ENCODE assay signal across 11 cellular contexts in genomic region chr20:61387204-61387958, GRCh38.
A peak's percentile ranks its signal among the peaks of the same experiment; 100 is the strongest.
DNase-seq lines count a peak whose midpoint lies in the region; ATAC-seq, FAIRE-seq and TF ChIP-seq lines count a peak whose summit lies in the region.
"Had no signal": no experiment of that assay in that cellular context is flagged by ENCODE, and none has a peak within 500 bp of the region (broad histone marks: within the 10 kb centered on the region; RNA-seq: fewer than 3 reads in every experiment).

No MANE protein-coding gene starts in this region.

- TF ChIP-seq POLR2A in heart left ventricle (IDR thresholded peaks at IDR 0.05) (no peak), upper lobe of left lung (IDR thresholded peaks at IDR 0.05) (no peak), GM12892 (IDR thresholded peaks at IDR 0.05; ENCODE audit: low read depth, low read length) (no peak), vagina (IDR thresholded peaks at IDR 0.05) (no peak)

- no peak overlapping the region for H3K27ac Mint-ChIP-seq in CD14-positive monocyte
- H3K27ac Mint-ChIP-seq: IgD-negative memory B cell had no signal

- no peak overlapping the region for H3K4me3 ChIP-seq in cardiac muscle cell
- no peak overlapping the region for H3K4me3 ChIP-seq in heart left ventricle
- H3K4me3 ChIP-seq in upper lobe of left lung: no peak overlapping the region
- no peak overlapping the region for H3K4me3 ChIP-seq in vagina
- H3K4me3 ChIP-seq: suprapubic skin had no signal

- 21 to 28% (median 25%) methylated on average over 13 of the region's 13 CpGs for WGBS in heart left ventricle, 4 donors
- 16 to 22% methylated on average over 13 of the region's 13 CpGs for WGBS in upper lobe of left lung, 2 donors

- H3K27ac ChIP-seq in cardiac muscle cell: no peak overlapping the region
- H3K27ac ChIP-seq in heart left ventricle: no peak overlapping the region
- H3K27ac ChIP-seq in foreskin keratinocyte: no peak overlapping the region
- no peak overlapping the region for H3K27ac ChIP-seq in upper lobe of left lung
- H3K27ac ChIP-seq in vagina: no peak overlapping the region
- H3K27ac ChIP-seq: suprapubic skin had no signal

- peak; percentile 17 to 42 for DNase-seq in cardiac muscle cell (ENCODE audit: low read depth in 1 of 2, low spot score in 1 of 2)
- no peak for DNase-seq in heart left ventricle
- DNase-seq in RPMI7951 (ENCODE audit: low read depth): peak; percentile 19
- peak; percentile 56 to 69 for DNase-seq in foreskin keratinocyte
- DNase-seq in upper lobe of left lung: peak in 1 of 2 donors; percentile 78
- no peak for DNase-seq in CD14-positive monocyte (ENCODE audit: low spot score)
- no peak for DNase-seq in GM12892 (ENCODE audit: insufficient read length)
- DNase-seq in vagina (ENCODE audit: extremely low spot score in 2 of 2): no peak

- H3K36me3 ChIP-seq in cardiac muscle cell: no peaks in the 10 kb centered on the region
- H3K36me3 ChIP-seq in heart left ventricle: no peaks in the 10 kb centered on the region
- H3K36me3 ChIP-seq in upper lobe of left lung: no peaks in the 10 kb centered on the region
- H3K36me3 ChIP-seq in vagina: no peaks in the 10 kb centered on the region
- H3K36me3 ChIP-seq: suprapubic skin had no signal

- intact Hi-C loops in heart left ventricle (cut with DNase I) (no loop called here), CD14-positive monocyte (cut with micrococcal nuclease) (no loop called here), vagina (cut with DNase I) (no loop called here)

- H3K27me3 ChIP-seq in cardiac muscle cell (no peaks in the 10 kb centered on the region), heart left ventricle (peaks cover 0 to 40% (median 0%) of the 10 kb centered on the region in 9 donors), foreskin keratinocyte (no peaks in the 10 kb centered on the region), upper lobe of left lung (no peaks in the 10 kb centered on the region), vagina (no peaks in the 10 kb centered on the region)

- no peak for FAIRE-seq in GM12892 (lab: Jason Lieb, UNC)

- H3K4me1 ChIP-seq in cardiac muscle cell (ENCODE audit: low read depth) (no peaks in the 10 kb centered on the region), heart left ventricle (no peaks in the 10 kb centered on the region), foreskin keratinocyte (peaks cover 23% of the 10 kb centered on the region), upper lobe of left lung (peaks cover 0 to 5% (median 0%) of the 10 kb centered on the region in 4 donors), vagina (no peaks in the 10 kb centered on the region)

- TF ChIP-seq EP300 in upper lobe of left lung (IDR thresholded peaks at IDR 0.05): no peak

- no peak for ATAC-seq in heart left ventricle
- peak; percentile 96 for ATAC-seq in foreskin keratinocyte
- peak; percentile 35 to 68 for ATAC-seq in upper lobe of left lung (ENCODE audit: low FRiP score in 2 of 2)
- ATAC-seq: Right ventricle myocardium inferior had no signal

- no peaks in the 10 kb centered on the region for H3K36me3 Mint-ChIP-seq in CD14-positive monocyte
- H3K36me3 Mint-ChIP-seq: IgD-negative memory B cell had no signal

- no peak overlapping the region for H3K4me3 Mint-ChIP-seq in CD14-positive monocyte
- H3K4me3 Mint-ChIP-seq: IgD-negative memory B cell had no signal

- H3K4me1 Mint-ChIP-seq in CD14-positive monocyte: peaks cover 5% of the 10 kb centered on the region
- H3K4me1 Mint-ChIP-seq: IgD-negative memory B cell had no signal

- TF ChIP-seq CTCF in cardiac muscle cell (IDR thresholded peaks at IDR 0.05; ENCODE audit: low read depth, low read length) (no peak), heart left ventricle (IDR thresholded peaks at IDR 0.05) (no peak), foreskin keratinocyte (conservative IDR thresholded peaks at IDR 0.05) (no peak), upper lobe of left lung (IDR thresholded peaks at IDR 0.05) (no peak), CD14-positive monocyte (IDR thresholded peaks at IDR 0.05) (no peak), vagina (IDR thresholded peaks at IDR 0.05) (no peak)

- H3K9me3 Mint-ChIP-seq in CD14-positive monocyte: peaks cover 23 to 59% (median 44%) of the 10 kb centered on the region in 7 donors

- H3K9me3 ChIP-seq in cardiac muscle cell (ENCODE audit: low read depth): no peaks in the 10 kb centered on the region
- peaks cover 0 to 12% (median 2%) of the 10 kb centered on the region in 12 donors for H3K9me3 ChIP-seq in heart left ventricle
- H3K9me3 ChIP-seq in upper lobe of left lung: peaks cover 0 to 2% (median under 1%) of the 10 kb centered on the region in 4 donors
- no peaks in the 10 kb centered on the region for H3K9me3 ChIP-seq in vagina

- peaks cover 0 to 2% (median 1%) of the 10 kb centered on the region in 3 donors for H3K27me3 Mint-ChIP-seq in CD14-positive monocyte (ENCODE audit: low read depth in 3 of 3)

Comparison
In these comparisons a context has a peak if more than half of its experiments do, and no peak if none do; other contexts are left out.
1. DNase-seq: peak in cardiac muscle cell (2 of 2), RPMI7951 (single experiment) and foreskin keratinocyte (2 of 2); none in heart left ventricle (0 of 5), CD14-positive monocyte (single experiment), GM12892 (single experiment) and vagina (0 of 2).
2. ATAC-seq: peak in foreskin keratinocyte (single experiment) and upper lobe of left lung (2 of 2); none in heart left ventricle (0 of 4).